Comparison of ENCODE assay signal across 17 cellular contexts in the genomic region with DNA sequence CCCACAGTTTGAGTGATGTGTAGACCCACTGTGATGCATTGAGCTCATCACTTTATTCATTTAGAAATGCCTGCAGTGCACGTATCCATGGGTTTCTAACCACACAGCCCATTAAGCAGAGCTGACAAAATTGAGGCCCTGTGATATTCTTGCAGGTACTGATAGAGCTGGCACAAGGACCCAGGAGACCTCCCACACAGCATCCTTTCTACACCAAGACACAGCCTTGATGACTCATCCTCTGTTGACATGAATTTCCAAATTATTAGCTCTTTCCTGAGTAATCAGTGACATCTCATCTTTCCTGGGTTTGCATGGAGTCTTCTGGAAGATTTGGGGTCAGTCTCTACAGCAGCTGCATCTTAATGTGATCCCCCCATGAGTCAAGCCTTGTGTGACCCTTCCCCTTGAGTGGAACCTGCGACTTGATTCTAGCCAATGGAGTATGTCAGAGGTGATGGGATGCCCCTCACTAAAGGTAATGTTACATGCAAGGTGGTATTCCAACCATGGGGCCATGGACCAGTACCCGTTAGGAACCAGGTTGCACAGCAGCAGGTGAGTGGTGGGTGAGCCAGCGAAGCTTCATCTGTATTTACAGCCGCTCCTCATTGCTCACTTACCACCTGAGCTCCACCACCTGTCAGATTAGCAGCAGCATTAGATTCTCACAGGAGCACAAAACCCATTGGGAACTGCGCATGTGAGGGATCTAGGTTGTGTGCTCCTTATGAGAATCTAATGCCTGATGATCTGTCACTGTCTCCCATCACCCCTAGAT.
DNase-seq lines count a peak whose midpoint lies in the region; ATAC-seq, FAIRE-seq and TF ChIP-seq lines count a peak whose summit lies in the region.
"Had no signal": no experiment of that assay in that cellular context is flagged by ENCODE, and none has a peak within 500 bp of the region (broad histone marks: within the 10 kb centered on the region; RNA-seq: fewer than 3 reads in every experiment).

No MANE protein-coding gene starts in this region.

- intact Hi-C loops in ascending aorta (cut with DNase I): no loop called here

- FAIRE-seq in HTR-8/SVneo (lab: Jason Lieb, UNC): peak; percentile 63
- FAIRE-seq: H54 had no signal

- H3K27me3 ChIP-seq in ascending aorta: no peaks in the 10 kb centered on the region
- H3K27me3 ChIP-seq: adrenal gland, heart left ventricle, sigmoid colon, stomach had no signal

- DNase-seq in AG10803 (ENCODE audit: low read depth): peak; percentile 57
- no peak for DNase-seq in HTR-8/SVneo (ENCODE audit: insufficient read length, low spot score)
- peak; percentile 71 for DNase-seq in amniotic epithelial cell (ENCODE audit: low read depth)
- peak; percentile 63 for DNase-seq in iris pigment epithelial cell (ENCODE audit: low read depth)
- DNase-seq in ascending aorta (ENCODE audit: low spot score in 2 of 2): no peak
- DNase-seq in activated CD8-positive, alpha-beta memory T cell treated with anti-CD3 and anti-CD28 coated beads, Interleukin-2, amount 50 U/mL, for 4 hours: no peak
- no peak for DNase-seq in DMS114 treated with DMSO at 0.1 percent for 48 hours (lab: John Stamatoyannopoulos, UW; ENCODE audit: unreplicated experiment)
- DNase-seq: activated CD4-positive, CD25-positive, alpha-beta regulatory T cell treated with anti-CD3 and anti-CD28 coated beads, Interleukin-2, amount 50 U/mL, for 72 hours; activated T-cell treated with anti-CD3 and anti-CD28 coated beads, Interleukin-2, amount 50 U/mL, for 1 hour; adrenal gland; heart left ventricle; left ventricle myocardium superior; NCI-H1417 treated with DMSO at 0.1 percent for 48 hours; sigmoid colon; stomach had no signal

- no peak overlapping the region for H3K27ac ChIP-seq in ascending aorta
- H3K27ac ChIP-seq: heart left ventricle had no signal

- H3K4me1 ChIP-seq in ascending aorta: peaks cover 0 to 15% of the 10 kb centered on the region in 2 donors

- ATAC-seq in HG03571 (IDR thresholded peaks at IDR 0.05; ENCODE audit: unreplicated experiment): no peak
- ATAC-seq: heart left ventricle, left ventricle myocardium superior had no signal

- no peaks in the 10 kb centered on the region for H3K36me3 ChIP-seq in ascending aorta
- H3K36me3 ChIP-seq: adrenal gland, heart left ventricle, sigmoid colon, stomach had no signal

- no peaks in the 10 kb centered on the region for H3K9me3 ChIP-seq in ascending aorta
- H3K9me3 ChIP-seq: heart left ventricle, sigmoid colon, stomach had no signal

- no peak for TF ChIP-seq CTCF in AG10803 (conservative IDR thresholded peaks at IDR 0.05; ENCODE audit: low read length)
- TF ChIP-seq CTCF in ascending aorta (IDR thresholded peaks at IDR 0.05): no peak

- H3K4me3 ChIP-seq in AG10803 (ENCODE audit: low read length) (no peak overlapping the region), ascending aorta (no peak overlapping the region)
- H3K4me3 ChIP-seq: adrenal gland, heart left ventricle, sigmoid colon, stomach had no signal

Comparison
In these comparisons a context has a peak if more than half of its experiments do, and no peak if none do; other contexts are left out.
1. DNase-seq: peak in AG10803 (single experiment), amniotic epithelial cell (single experiment) and iris pigment epithelial cell (single experiment); none in HTR-8/SVneo (single experiment), ascending aorta (0 of 2), activated CD8-positive, alpha-beta memory T cell treated with anti-CD3 and anti-CD28 coated beads, Interleukin-2, amount 50 U/mL, for 4 hours (single experiment) and DMS114 treated with DMSO at 0.1 percent for 48 hours (single experiment).